8 cellular contexts compared by ENCODE assay signal in the genomic region with DNA sequence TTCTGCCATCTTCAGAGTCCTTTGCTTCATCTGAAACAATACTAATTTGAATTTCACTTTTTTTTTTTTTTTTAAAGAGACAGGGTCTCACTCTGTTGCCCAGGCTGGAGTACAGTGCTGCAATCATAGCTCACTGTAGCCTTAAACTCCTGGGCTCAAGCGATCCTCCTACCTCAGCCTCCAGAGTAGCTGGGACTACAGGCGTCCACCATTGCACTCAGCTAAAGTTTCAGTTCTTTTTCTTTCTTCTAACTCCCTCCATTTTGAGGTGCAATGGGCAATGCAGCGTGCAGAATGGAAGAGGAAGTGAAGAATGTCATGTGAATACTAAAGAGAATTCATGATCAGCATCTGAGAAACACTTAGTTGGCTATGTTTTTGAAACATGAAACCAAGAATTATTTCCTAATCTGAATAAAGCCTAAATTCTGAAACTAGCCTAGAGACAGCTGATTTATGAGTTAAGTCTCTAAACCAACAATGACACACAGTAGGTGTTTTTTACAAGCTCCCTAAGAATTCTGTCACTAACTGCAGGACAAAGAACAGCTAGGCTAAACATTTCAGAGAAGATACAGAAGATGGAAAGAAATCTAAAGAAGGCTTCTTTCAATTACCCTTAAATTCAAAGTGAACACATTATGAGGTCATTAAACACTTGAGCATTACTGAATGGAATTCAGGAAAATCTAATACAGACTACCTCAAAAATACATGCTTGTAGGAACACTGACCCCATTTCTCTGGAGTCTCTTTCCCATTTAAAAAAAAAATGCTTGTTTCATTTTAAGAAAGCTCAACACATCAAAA. TPM values are rescaled to one million over a fixed set of nuclear protein-coding genes. Genes with fewer than 3 reads are reported as not detected.
A peak's percentile ranks its signal among the peaks of the same experiment; 100 is the strongest.
DNase-seq lines count a peak whose midpoint lies in the region; ATAC-seq and TF ChIP-seq lines count a peak whose summit lies in the region.

No MANE protein-coding gene starts in this region.

- peaks cover 62% of the 10 kb centered on the region for H3K36me3 Mint-ChIP-seq in activated CD4-positive, alpha-beta T cell treated with anti-CD3 and anti-CD28 coated beads, Interleukin-2, amount 10 ng/mL, durations not matched to agents 24 days and 14 days (ENCODE audit: low read depth)
- peaks cover 31% of the 10 kb centered on the region for H3K36me3 Mint-ChIP-seq in WTC11
- H3K36me3 Mint-ChIP-seq in stimulated activated memory B cell treated with anti-CD40 and anti-IgM and Interleukin-4, amounts not matched to agents 10 μg/mL and 1 μg/mL and 100 μg/mL, for 72 hours, result peaks cover 62% of the 10 kb centered on the region

- H3K27me3 Mint-ChIP-seq in activated CD4-positive, alpha-beta T cell treated with anti-CD3 and anti-CD28 coated beads, Interleukin-2, amount 10 ng/mL, durations not matched to agents 24 days and 14 days, result no peaks in the 10 kb centered on the region
- no peaks in the 10 kb centered on the region for H3K27me3 Mint-ChIP-seq in WTC11 (ENCODE audit: low read depth)
- no peaks in the 10 kb centered on the region for H3K27me3 Mint-ChIP-seq in stimulated activated memory B cell treated with anti-CD40 and anti-IgM and Interleukin-4, amounts not matched to agents 10 μg/mL and 1 μg/mL and 100 μg/mL, for 72 hours

- H3K4me3 Mint-ChIP-seq in activated CD4-positive, alpha-beta T cell treated with anti-CD3 and anti-CD28 coated beads, Interleukin-2, amount 10 ng/mL, durations not matched to agents 24 days and 14 days, result peak overlapping the region; percentile 30
- H3K4me3 Mint-ChIP-seq in WTC11, result no peak overlapping the region
- H3K4me3 Mint-ChIP-seq in stimulated activated memory B cell treated with anti-CD40 and anti-IgM and Interleukin-4, amounts not matched to agents 10 μg/mL and 1 μg/mL and 100 μg/mL, for 72 hours, result peak overlapping the region; percentile 30

- intact Hi-C loops in activated CD4-positive, alpha-beta T cell treated with anti-CD3 and anti-CD28 coated beads, Interleukin-2, amount 10 ng/mL, durations not matched to agents 24 days and 14 days (cut with micrococcal nuclease), result no loop called here

- peaks cover 18% of the 10 kb centered on the region for H3K4me1 Mint-ChIP-seq in activated CD4-positive, alpha-beta T cell treated with anti-CD3 and anti-CD28 coated beads, Interleukin-2, amount 10 ng/mL, durations not matched to agents 24 days and 14 days
- no peaks in the 10 kb centered on the region for H3K4me1 Mint-ChIP-seq in WTC11
- peaks cover 54% of the 10 kb centered on the region for H3K4me1 Mint-ChIP-seq in stimulated activated memory B cell treated with anti-CD40 and anti-IgM and Interleukin-4, amounts not matched to agents 10 μg/mL and 1 μg/mL and 100 μg/mL, for 72 hours

- CTCF ChIA-PET in WTC11 (lab: Charles Lee), result interaction anchor here (0.6 to 2.7 kb wide), 4 partner anchors 96 to 293 kb away, joined by 3 to 14 read pairs (median 8); no protein-coding TSS in a partner anchor

- H3K9me3 Mint-ChIP-seq in activated CD4-positive, alpha-beta T cell treated with anti-CD3 and anti-CD28 coated beads, Interleukin-2, amount 10 ng/mL, durations not matched to agents 24 days and 14 days, result no peaks in the 10 kb centered on the region
- H3K9me3 Mint-ChIP-seq in WTC11, result no peaks in the 10 kb centered on the region
- no peaks in the 10 kb centered on the region for H3K9me3 Mint-ChIP-seq in stimulated activated memory B cell treated with anti-CD40 and anti-IgM and Interleukin-4, amounts not matched to agents 10 μg/mL and 1 μg/mL and 100 μg/mL, for 72 hours

- TF ChIP-seq CTCF in WTC11 (IDR thresholded peaks at IDR 0.05), result no peak

- POLR2A ChIA-PET in WTC11 (lab: Charles Lee), result interaction anchor here (0.6 kb wide), 1 partner anchor 184 kb away, joined by 3 read pairs; no protein-coding TSS in a partner anchor

- no peak for DNase-seq in activated CD4-positive, alpha-beta T cell treated with anti-CD3 and anti-CD28 coated beads, Interleukin-2, amount 10 ng/mL, durations not matched to agents 24 days and 14 days
- no peak for DNase-seq in activated CD4-positive, alpha-beta T cell treated with anti-CD3 and anti-CD28 coated beads for 48 hours
- DNase-seq in WTC11 (ENCODE audit: low spot score), result no peak
- no peak for DNase-seq in NCI-H1105 (lab: John Stamatoyannopoulos, UW)
- DNase-seq in midbrain (lab: John Stamatoyannopoulos, UW), result no peak
- DNase-seq in DMS153 treated with DMSO at 0.1 percent for 48 hours (lab: John Stamatoyannopoulos, UW; ENCODE audit: unreplicated experiment), result no peak

- H3K27ac Mint-ChIP-seq in activated CD4-positive, alpha-beta T cell treated with anti-CD3 and anti-CD28 coated beads, Interleukin-2, amount 10 ng/mL, durations not matched to agents 24 days and 14 days, result peak overlapping the region; percentile 48
- H3K27ac Mint-ChIP-seq in WTC11, result no peak overlapping the region
- peak overlapping the region; percentile 90 for H3K27ac Mint-ChIP-seq in stimulated activated memory B cell treated with anti-CD40 and anti-IgM and Interleukin-4, amounts not matched to agents 10 μg/mL and 1 μg/mL and 100 μg/mL, for 72 hours

- ATAC-seq in HG03039 (IDR thresholded peaks at IDR 0.05; ENCODE audit: unreplicated experiment) (peak; percentile 69), WTC11 (no peak)
- peak; percentile 98 for ATAC-seq in stimulated activated memory B cell treated with anti-CD40 and anti-IgM and Interleukin-4, amounts not matched to agents 10 μg/mL and 1 μg/mL and 100 μg/mL, for 72 hours

TF ChIP-seq in WTC11, 78 proteins besides CTCF, POLR2A, EP300 and RAD21:
- TF ChIP-seq PRRX2 (CRISPR knock-in tag; IDR thresholded peaks at IDR 0.05) (no peak), GABPB1 (CRISPR knock-in tag; IDR thresholded peaks at IDR 0.05) (no peak), FOXJ3 (CRISPR knock-in tag; IDR thresholded peaks at IDR 0.05; ENCODE audit: borderline replicate concordance) (no peak), RORB (CRISPR knock-in tag; IDR thresholded peaks at IDR 0.05) (no peak), ZNF121 (CRISPR knock-in tag; IDR thresholded peaks at IDR 0.05) (0 out of 2 replicates have a peak, but pooled peaks have one; percentile 49), ATF1 (CRISPR knock-in tag; IDR thresholded peaks at IDR 0.05) (no peak), CBFB (CRISPR knock-in tag; IDR thresholded peaks at IDR 0.05; ENCODE audit: low read depth) (no peak)
TF ChIP-seq in WTC11: peak in this region for 1.

RNA-seq across cellular contexts. Expression of a gene that starts 21.0 kb away (rescaled TPM):
- 8.3 and 9.1 TPM in 2 replicates for total RNA-seq in activated CD4-positive, alpha-beta T cell treated with anti-CD3 and anti-CD28 coated beads, Interleukin-2, amount 10 ng/mL, durations not matched to agents 24 days and 14 days
- 54.2 to 65.2 TPM (median 56.2 TPM) in 3 replicates for total RNA-seq in WTC11 (2021)

RNA-seq across cellular contexts. Expression of a gene that starts 53.4 kb away (rescaled TPM):
- 41.7 and 43.6 TPM in 2 replicates for total RNA-seq in activated CD4-positive, alpha-beta T cell treated with anti-CD3 and anti-CD28 coated beads, Interleukin-2, amount 10 ng/mL, durations not matched to agents 24 days and 14 days
- 11.1 to 11.5 TPM (median 11.4 TPM) in 3 replicates for total RNA-seq in WTC11 (2021)
